In genomic region chr15:78452485-78452884, GRCh38 we compare ENCODE assay signal across 24 cellular contexts. TPM values are rescaled to one million over a fixed set of nuclear protein-coding genes. Genes with fewer than 3 reads are reported as not detected.
DNase-seq lines count a peak whose midpoint lies in the region; ATAC-seq, FAIRE-seq and TF ChIP-seq lines count a peak whose summit lies in the region.
"Had no signal": no experiment of that assay in that cellular context is flagged by ENCODE, and none has a peak within 500 bp of the region (broad histone marks: within the 10 kb centered on the region; RNA-seq: fewer than 3 reads in every experiment).

No MANE protein-coding gene starts in this region.

- H3K27me3 ChIP-seq in K562 (ENCODE audit: control insufficient read depth in 2 of 2, insufficient read depth in 2 of 2, low read length in 2 of 2) = no peaks in the 10 kb centered on the region
- H3K27me3 ChIP-seq: SJCRH30 had no signal

- H3K27ac Mint-ChIP-seq in activated CD8-positive, alpha-beta T cell treated with anti-CD3 and anti-CD28 coated beads for 36 hours = peak overlapping the region; percentile 32
- no peak overlapping the region for H3K27ac Mint-ChIP-seq in activated CD8-positive, alpha-beta T cell treated with anti-CD3 and anti-CD28 coated beads, Interleukin-2, amount 10 ng/mL, durations not matched to agents 7 days and 5 days
- peak overlapping the region; percentile 36 for H3K27ac Mint-ChIP-seq in stimulated activated memory B cell treated with anti-CD40 and anti-IgM and Interleukin-4, amounts not matched to agents 10 μg/mL and 1 μg/mL and 100 μg/mL, for 72 hours

- no peak for DNase-seq in activated CD8-positive, alpha-beta T cell treated with anti-CD3 and anti-CD28 coated beads for 36 hours
- DNase-seq in activated CD8-positive, alpha-beta T cell treated with anti-CD3 and anti-CD28 coated beads, Interleukin-2, amount 10 ng/mL, durations not matched to agents 7 days and 5 days = no peak
- no peak for DNase-seq in K562 (ENCODE audit: extremely low read depth in 1 of 4, low spot score in 3 of 4)
- no peak for DNase-seq in 8988T
- no peak for DNase-seq in caudate nucleus (lab: John Stamatoyannopoulos, UW)
- DNase-seq: AML-193, DMS53, EL, GF-D8, H9, NCI-H1105, NCI-H146, NCI-H2029, NCI-H226, NCI-H774, SJCRH30 had no signal

- H3K36me3 ChIP-seq in HEK293 (ENCODE audit: control insufficient read depth in 2 of 2, insufficient read depth in 1 of 2, low read length in 2 of 2) (peaks cover under 1 to 15% of the 10 kb centered on the region in 2 experiments; a peak in 2 of 3 replicates), K562 (ENCODE audit: control insufficient read depth, insufficient read depth, low read length) (peaks cover 44% of the 10 kb centered on the region; the same call in 2 of the 3 replicates)

- no peak overlapping the region for H2AFZ ChIP-seq in K562 (ENCODE audit: low read depth, low read length)

- in situ Hi-C loops in K562 (cut with MboI) = no loop called here

- no peak for FAIRE-seq in K562 (lab: Jason Lieb, UNC)
- FAIRE-seq: D721Med, HepG2, RCC 7860 had no signal

- peaks cover 65% of the 10 kb centered on the region for H3K4me1 Mint-ChIP-seq in activated CD8-positive, alpha-beta T cell treated with anti-CD3 and anti-CD28 coated beads for 36 hours (ENCODE audit: low read depth)
- H3K4me1 Mint-ChIP-seq in activated CD8-positive, alpha-beta T cell treated with anti-CD3 and anti-CD28 coated beads, Interleukin-2, amount 10 ng/mL, durations not matched to agents 7 days and 5 days (ENCODE audit: low read depth) = peaks cover 38% of the 10 kb centered on the region
- H3K4me1 Mint-ChIP-seq in stimulated activated memory B cell treated with anti-CD40 and anti-IgM and Interleukin-4, amounts not matched to agents 10 μg/mL and 1 μg/mL and 100 μg/mL, for 72 hours = peaks cover 77% of the 10 kb centered on the region

- CTCF ChIA-PET in activated CD8-positive, alpha-beta T cell treated with anti-CD3 and anti-CD28 coated beads for 36 hours (lab: Charles Lee) = no interaction called here
- CTCF ChIA-PET in activated CD8-positive, alpha-beta T cell treated with anti-CD3 and anti-CD28 coated beads, Interleukin-2, amount 10 ng/mL, durations not matched to agents 7 days and 5 days (lab: Charles Lee) = interaction anchor here (0.7 kb wide), 1 partner anchor 9 kb away, joined by 3 read pairs; no protein-coding TSS in a partner anchor
- CTCF ChIA-PET in HEK293 (lab: Yijun Ruan, JAX) (interaction anchor here (1.0 to 1.3 kb wide), 3 partner anchors 15 to 30 kb away, joined by 3 to 6 read pairs (median 4); partner anchors contain the start of gene IREB2), K562 (lab: Yijun Ruan, JAX; ENCODE audit: low intra/inter-chr PET ratio) (no interaction called here)

- TF ChIP-seq EP300 in K562 (IDR thresholded peaks at IDR 0.05; ENCODE audit: low read length) = no peak

- no peak for TF ChIP-seq POLR2A in K562 (conservative IDR thresholded peaks at IDR 0.05)

- H3K27ac ChIP-seq in HEK293 (ENCODE audit: extremely low read depth, low read depth, low read length) (no peak overlapping the region), K562 (ENCODE audit: extremely low read depth, low read depth, low read length) (no peak overlapping the region), caudate nucleus (ENCODE audit: low read depth, low read length) (no peak overlapping the region)
- H3K27ac ChIP-seq: HL-60, KMS-11, SJCRH30 had no signal

- H3K9me3 Mint-ChIP-seq in activated CD8-positive, alpha-beta T cell treated with anti-CD3 and anti-CD28 coated beads for 36 hours = no peaks in the 10 kb centered on the region
- H3K9me3 Mint-ChIP-seq in activated CD8-positive, alpha-beta T cell treated with anti-CD3 and anti-CD28 coated beads, Interleukin-2, amount 10 ng/mL, durations not matched to agents 7 days and 5 days (ENCODE audit: insufficient read depth) = no peaks in the 10 kb centered on the region
- H3K9me3 Mint-ChIP-seq in stimulated activated memory B cell treated with anti-CD40 and anti-IgM and Interleukin-4, amounts not matched to agents 10 μg/mL and 1 μg/mL and 100 μg/mL, for 72 hours = peaks cover 3% of the 10 kb centered on the region
- H3K9me3 Mint-ChIP-seq: H9 had no signal

- H3K9me3 ChIP-seq in HEK293 (ENCODE audit: control insufficient read depth, insufficient read depth, low read depth, low read length) = no peaks in the 10 kb centered on the region
- no peaks in the 10 kb centered on the region for H3K9me3 ChIP-seq in K562 (replicated peaks; ENCODE audit: control insufficient read depth, insufficient read depth, low read depth, low read length)
- H3K9me3 ChIP-seq: SJCRH30 had no signal

- peaks cover 36% of the 10 kb centered on the region for H3K36me3 Mint-ChIP-seq in activated CD8-positive, alpha-beta T cell treated with anti-CD3 and anti-CD28 coated beads for 36 hours (ENCODE audit: low read depth)
- peaks cover 18% of the 10 kb centered on the region for H3K36me3 Mint-ChIP-seq in activated CD8-positive, alpha-beta T cell treated with anti-CD3 and anti-CD28 coated beads, Interleukin-2, amount 10 ng/mL, durations not matched to agents 7 days and 5 days (ENCODE audit: low read depth)
- H3K36me3 Mint-ChIP-seq in stimulated activated memory B cell treated with anti-CD40 and anti-IgM and Interleukin-4, amounts not matched to agents 10 μg/mL and 1 μg/mL and 100 μg/mL, for 72 hours = peaks cover 46% of the 10 kb centered on the region

- peaks cover 16% of the 10 kb centered on the region for H4K20me1 ChIP-seq in K562 (replicated peaks; ENCODE audit: control insufficient read depth, insufficient read depth, low read length)

- H3K27me3 Mint-ChIP-seq in activated CD8-positive, alpha-beta T cell treated with anti-CD3 and anti-CD28 coated beads for 36 hours = no peaks in the 10 kb centered on the region
- no peaks in the 10 kb centered on the region for H3K27me3 Mint-ChIP-seq in activated CD8-positive, alpha-beta T cell treated with anti-CD3 and anti-CD28 coated beads, Interleukin-2, amount 10 ng/mL, durations not matched to agents 7 days and 5 days (ENCODE audit: low read depth)
- no peaks in the 10 kb centered on the region for H3K27me3 Mint-ChIP-seq in stimulated activated memory B cell treated with anti-CD40 and anti-IgM and Interleukin-4, amounts not matched to agents 10 μg/mL and 1 μg/mL and 100 μg/mL, for 72 hours

- H3K4me3 Mint-ChIP-seq in activated CD8-positive, alpha-beta T cell treated with anti-CD3 and anti-CD28 coated beads for 36 hours = no peak overlapping the region
- no peak overlapping the region for H3K4me3 Mint-ChIP-seq in activated CD8-positive, alpha-beta T cell treated with anti-CD3 and anti-CD28 coated beads, Interleukin-2, amount 10 ng/mL, durations not matched to agents 7 days and 5 days
- H3K4me3 Mint-ChIP-seq in stimulated activated memory B cell treated with anti-CD40 and anti-IgM and Interleukin-4, amounts not matched to agents 10 μg/mL and 1 μg/mL and 100 μg/mL, for 72 hours = no peak overlapping the region

- H3K4me3 ChIP-seq in HEK293 (ENCODE audit: low read depth, low read length) (no peak overlapping the region), K562 (no peak overlapping the region)
- H3K4me3 ChIP-seq: SJCRH30 had no signal

- peaks cover 99% of the 10 kb centered on the region for H3K79me2 ChIP-seq in K562 (ENCODE audit: control insufficient read depth, insufficient read depth, low read length)

- BruUV-seq in K562 (replicated peaks; lab: Mats Ljungman, UMichigan) = no TSS peak

- H3K4me2 ChIP-seq in K562 (ENCODE audit: insufficient read depth, low read length) = no peak overlapping the region
- H3K4me2 ChIP-seq: KMS-11 had no signal

- POLR2A ChIA-PET in activated CD8-positive, alpha-beta T cell treated with anti-CD3 and anti-CD28 coated beads for 36 hours (lab: Charles Lee) = no interaction called here
- POLR2A ChIA-PET in activated CD8-positive, alpha-beta T cell treated with anti-CD3 and anti-CD28 coated beads, Interleukin-2, amount 10 ng/mL, durations not matched to agents 7 days and 5 days (lab: Charles Lee) = interaction anchor here (1.5 kb wide), 1 partner anchor 14 kb away, joined by 6 read pairs; the partner anchor contains the start of gene IREB2
- POLR2A ChIA-PET in HEK293 (lab: Yijun Ruan, JAX) = no interaction called here
- POLR2A ChIA-PET in K562 (lab: Yijun Ruan, JAX) = interaction anchor here (1.4 kb wide), 1 partner anchor 13 kb away, joined by 5 read pairs; no protein-coding TSS in a partner anchor

- no peak for TF ChIP-seq RAD21 in K562 (CRISPR knock-in tag; conservative IDR thresholded peaks at IDR 0.05 in 1 of 2, IDR thresholded peaks at IDR 0.05 in 1 of 2)

- peaks cover 60% of the 10 kb centered on the region for H3K4me1 ChIP-seq in HEK293 (ENCODE audit: control insufficient read depth, insufficient read depth, low read length)
- H3K4me1 ChIP-seq in K562 (replicated peaks in 1 of 2; ENCODE audit: control insufficient read depth in 2 of 2, insufficient read depth in 2 of 2, low read length in 2 of 2) = peaks cover 12 to 35% of the 10 kb centered on the region in 2 experiments

- no peak for ATAC-seq in activated CD8-positive, alpha-beta T cell treated with anti-CD3 and anti-CD28 coated beads for 36 hours
- ATAC-seq in activated CD8-positive, alpha-beta T cell treated with anti-CD3 and anti-CD28 coated beads, Interleukin-2, amount 10 ng/mL, durations not matched to agents 7 days and 5 days = no peak
- no peak for ATAC-seq in K562
- ATAC-seq in stimulated activated memory B cell treated with anti-CD40 and anti-IgM and Interleukin-4, amounts not matched to agents 10 μg/mL and 1 μg/mL and 100 μg/mL, for 72 hours = no peak
- ATAC-seq: HepG2 had no signal

- no peak overlapping the region for H3K9ac ChIP-seq in K562 (ENCODE audit: insufficient read depth in 1 of 2, low read depth in 2 of 2, low read length in 2 of 2)
- H3K9ac ChIP-seq: KMS-11 had no signal

- no peak for TF ChIP-seq CTCF in activated CD8-positive, alpha-beta T cell treated with anti-CD3 and anti-CD28 coated beads for 36 hours (IDR thresholded peaks at IDR 0.05)
- no peak for TF ChIP-seq CTCF in HEK293 (tag by site-specific recombination; IDR thresholded peaks at IDR 0.05)
- TF ChIP-seq CTCF in K562 (IDR thresholded peaks at IDR 0.05 in 2 of 3, conservative IDR thresholded peaks at IDR 0.05 in 1 of 3; ENCODE audit: insufficient read depth in 2 of 3, low read depth in 1 of 3, low read length in 3 of 3) = no peak

- no peaks in the 10 kb centered on the region for H3K9me1 ChIP-seq in K562 (ENCODE audit: control insufficient read depth, insufficient read depth, low read length)

- 94% methylated on average over 3 of the region's 3 CpGs for WGBS in K562 (ENCODE audit: insufficient coverage, low coverage, missing lambda C conversion rate)

- intact Hi-C loops in activated CD8-positive, alpha-beta T cell treated with anti-CD3 and anti-CD28 coated beads for 36 hours (cut with micrococcal nuclease) = no loop called here
- intact Hi-C loops in K562 (cut with micrococcal nuclease) = no loop called here

RNA-seq across cellular contexts. Expression of gene IREB2, which starts 14.5 kb away (rescaled TPM):
- 10 to 100 TPM; 68.2 to 78.7 TPM for total RNA-seq in activated CD8-positive, alpha-beta T cell treated with anti-CD3 and anti-CD28 coated beads for 36 hours
- 10 to 100 TPM; 52.5 to 62.4 TPM for total RNA-seq in activated CD8-positive, alpha-beta T cell treated with anti-CD3 and anti-CD28 coated beads, Interleukin-2, amount 10 ng/mL, durations not matched to agents 7 days and 5 days
- 54.9 and 123 TPM in 2 replicates for total RNA-seq in K562 (2011; cell fraction: chromatin; rRNA removed; ENCODE audit: low replicate concordance)
- total RNA-seq in K562 (2011; cell fraction: nucleolus; rRNA removed) = 23.8 and 30.0 TPM in 2 replicates
- total RNA-seq in K562 (2011; cell fraction: nucleoplasm; rRNA removed) = 48.5 and 72.4 TPM in 2 replicates
- total RNA-seq in K562 (2014; rRNA removed) (16.8 and 17.1 TPM in 2 replicates), K562 (2014; rRNA removed; fragmentation: Illumina TruSeq; extraction: Trizol) (37.7 and 48.0 TPM in 2 replicates), K562 (2015; rRNA removed; fragmentation: Illumina TruSeq; extraction: Trizol) (30.8 and 34.0 TPM in 2 replicates), K562 (2021) (56.6 and 61.7 TPM in 2 replicates)
- polyA plus RNA-seq in K562 (2011; rRNA removed) (51.5 and 59.1 TPM in 2 replicates), K562 (2014; fragmentation: Illumina TruSeq; extraction: Trizol) (45.4 and 53.2 TPM in 2 replicates), K562 (2014; fragmentation: Nextera tagmentation; extraction: Ambion mirVana) (10 to 100 TPM; 18.0 to 21.4 TPM), K562 (2014; rRNA removed) (24.1 and 25.4 TPM in 2 replicates)
- 13.6 and 22.2 TPM in 2 replicates for polyA plus RNA-seq in K562 (2011; cell fraction: cytosol; rRNA removed)
- 19.4 and 22.1 TPM in 2 replicates for polyA plus RNA-seq in K562 (2011; cell fraction: nucleus; rRNA removed)
- 26.6 and 30.9 TPM in 2 replicates for polyA plus RNA-seq in K562 (2012)
- 106 and 117 TPM in 2 replicates for polyA minus RNA-seq in K562 (2011; rRNA and poly(A)+ RNA removed)
- 41.6 and 62.7 TPM in 2 replicates for polyA minus RNA-seq in K562 (2011; cell fraction: cytosol; rRNA and poly(A)+ RNA removed)
- polyA minus RNA-seq in K562 (2011; cell fraction: nucleus; rRNA and poly(A)+ RNA removed) = 31.2 and 42.7 TPM in 2 replicates

RNA-seq across cellular contexts. Expression of gene HYKK, which starts 54.9 kb away (rescaled TPM):
- total RNA-seq in activated CD8-positive, alpha-beta T cell treated with anti-CD3 and anti-CD28 coated beads for 36 hours = 1 to 10 TPM; 1.6 to 2.2 TPM
- total RNA-seq in activated CD8-positive, alpha-beta T cell treated with anti-CD3 and anti-CD28 coated beads, Interleukin-2, amount 10 ng/mL, durations not matched to agents 7 days and 5 days = 1 to 10 TPM; 1.1 to 1.5 TPM
- total RNA-seq in K562 (2011; cell fraction: chromatin; rRNA removed; ENCODE audit: low replicate concordance) = 6.2 and 7.6 TPM in 2 replicates
- 2.9 and 3.7 TPM in 2 replicates for total RNA-seq in K562 (2011; cell fraction: nucleolus; rRNA removed)
- 4.3 and 8.2 TPM in 2 replicates for total RNA-seq in K562 (2011; cell fraction: nucleoplasm; rRNA removed)
- total RNA-seq in K562 (2014; rRNA removed) (1.9 and 4.8 TPM in 2 replicates), K562 (2014; rRNA removed; fragmentation: Illumina TruSeq; extraction: Trizol) (5.0 and 6.8 TPM in 2 replicates), K562 (2015; rRNA removed; fragmentation: Illumina TruSeq; extraction: Trizol) (4.0 and 4.3 TPM in 2 replicates), K562 (2021) (3.5 and 3.9 TPM in 2 replicates)
- polyA plus RNA-seq in K562 (2011; rRNA removed) (4.5 and 6.1 TPM in 2 replicates), K562 (2014; fragmentation: Illumina TruSeq; extraction: Trizol) (5.7 TPM in 2 replicates), K562 (2014; fragmentation: Nextera tagmentation; extraction: Ambion mirVana) (1 to 10 TPM; 3.0 to 3.1 TPM), K562 (2014; rRNA removed) (3.5 and 5.1 TPM in 2 replicates)
- 2.9 and 4.6 TPM in 2 replicates for polyA plus RNA-seq in K562 (2011; cell fraction: cytosol; rRNA removed)
- 4.0 and 4.4 TPM in 2 replicates for polyA plus RNA-seq in K562 (2011; cell fraction: nucleus; rRNA removed)
- 2.4 and 3.8 TPM in 2 replicates for polyA plus RNA-seq in K562 (2012)
- polyA minus RNA-seq in K562 (2011; rRNA and poly(A)+ RNA removed) = 5.3 and 5.8 TPM in 2 replicates
- polyA minus RNA-seq in K562 (2011; cell fraction: cytosol; rRNA and poly(A)+ RNA removed) = 2.5 and 2.7 TPM in 2 replicates
- 1.9 and 3.0 TPM in 2 replicates for polyA minus RNA-seq in K562 (2011; cell fraction: nucleus; rRNA and poly(A)+ RNA removed)
- polyA plus RNA-seq: CD14-positive monocyte had no signal

Comparison
In these comparisons a context has a peak if more than half of its experiments do, and no peak if none do; other contexts are left out.
1. CTCF ChIA-PET loops: an anchor here in activated CD8-positive, alpha-beta T cell treated with anti-CD3 and anti-CD28 coated beads, Interleukin-2, amount 10 ng/mL, durations not matched to agents 7 days and 5 days (0.7 kb wide) and HEK293 (1.0 to 1.3 kb wide); none called in activated CD8-positive, alpha-beta T cell treated with anti-CD3 and anti-CD28 coated beads for 36 hours and K562.
2. POLR2A ChIA-PET loops: an anchor here in activated CD8-positive, alpha-beta T cell treated with anti-CD3 and anti-CD28 coated beads, Interleukin-2, amount 10 ng/mL, durations not matched to agents 7 days and 5 days (1.5 kb wide) and K562 (1.4 kb wide); none called in activated CD8-positive, alpha-beta T cell treated with anti-CD3 and anti-CD28 coated beads for 36 hours and HEK293.